8 cellular contexts compared by ENCODE assay signal in the genomic region with DNA sequence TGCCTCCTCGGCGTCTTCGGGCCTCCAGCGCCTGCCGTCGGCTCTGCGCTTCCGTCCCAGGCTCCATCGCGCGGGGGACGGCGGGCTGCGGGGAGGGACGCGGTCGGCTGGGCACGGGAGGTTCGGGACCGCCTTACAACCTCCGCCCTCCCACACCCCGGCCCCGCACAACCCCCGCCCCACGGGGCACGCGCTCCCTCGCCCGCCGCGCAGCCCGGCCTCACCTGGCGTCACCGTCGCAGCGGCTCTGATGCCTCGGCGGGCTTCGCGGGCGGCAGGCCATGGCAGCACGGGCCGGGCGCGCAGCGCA. TPM values are rescaled to one million over a fixed set of nuclear protein-coding genes. Genes with fewer than 3 reads are reported as not detected.
DNase-seq lines count a peak whose midpoint lies in the region; ATAC-seq and TF ChIP-seq lines count a peak whose summit lies in the region.

No MANE protein-coding gene starts in this region.

- no peaks in the 10 kb centered on the region for H3K27me3 Mint-ChIP-seq in Caco-2 (ENCODE audit: insufficient read depth, unreplicated experiment)
- H3K27me3 Mint-ChIP-seq in activated naive CD4-positive, alpha-beta T cell treated with anti-CD3 and anti-CD28 coated beads, Interleukin-2, amount 50 U/mL, for 24 hours = no peaks in the 10 kb centered on the region

- H3K27ac ChIP-seq in temporal lobe (ENCODE audit: low read depth, low read length) = peak overlapping the region; percentile 55

- H3K9me3 ChIP-seq in Caco-2 (no peaks in the 10 kb centered on the region), iPS-18c (ENCODE audit: control insufficient read depth, insufficient read depth, low read length) (no peaks in the 10 kb centered on the region)

- no TSS peak for BruUV-seq in Caco-2 (replicated peaks; lab: Mats Ljungman, UMichigan)

- DNase-seq in Caco-2 (no peak), kidney glomerular epithelial cell (lab: John Stamatoyannopoulos, UW) (no peak), NCI-H146 (lab: John Stamatoyannopoulos, UW) (no peak)
- no peak for DNase-seq in stimulated activated CD4-positive, alpha-beta T cell treated with anti-CD3 and anti-CD28 coated beads, Interleukin-2, amount 100 ng/mL, for 48 hours

- H3K4me3 Mint-ChIP-seq in Caco-2 (ENCODE audit: unreplicated experiment) = peak overlapping the region; percentile 99
- H3K4me3 Mint-ChIP-seq in activated naive CD4-positive, alpha-beta T cell treated with anti-CD3 and anti-CD28 coated beads, Interleukin-2, amount 50 U/mL, for 24 hours = peak overlapping the region; percentile 98

- no peak for TF ChIP-seq CTCF in Caco-2 (IDR thresholded peaks at IDR 0.05; ENCODE audit: insufficient read depth in 1 of 2, low read depth in 1 of 2, low read length in 1 of 2, severe bottlenecking in 1 of 2, unreplicated experiment in 1 of 2)

- H3K36me3 ChIP-seq in Caco-2 (ENCODE audit: control insufficient read depth, insufficient read depth, low read length) = no peaks in the 10 kb centered on the region; the same call in 1 of the 2 replicates

- H3K4me1 ChIP-seq in Caco-2 = peaks cover 29% of the 10 kb centered on the region

- CTCF ChIA-PET in Caco-2 (lab: Charles Lee) = interaction anchor here (1.0 to 1.8 kb wide), 3 partner anchors 9 to 19 kb away, joined by 5 to 13 read pairs (median 7); partner anchors contain the start of genes TACC3 and TMEM129

- POLR2A ChIA-PET in Caco-2 (lab: Charles Lee) = interaction anchor here (0.9 to 2.0 kb wide), 5 partner anchors 9 to 366 kb away, joined by 3 to 42 read pairs (median 6); partner anchors contain the start of genes NSD2, TACC3, TMEM129 and UVSSA

- H3K27me3 ChIP-seq in Caco-2 (replicated peaks; ENCODE audit: control insufficient read depth, insufficient read depth, low read length) = no peaks in the 10 kb centered on the region

- intact Hi-C loops in Caco-2 (cut with micrococcal nuclease; ENCODE audit: unreplicated experiment) = loop anchor here (2.0 to 5.0 kb wide), 2 partner anchors 15 to 550 kb away; partner anchors contain the start of gene MXD4

- peaks cover 76% of the 10 kb centered on the region for H3K36me3 Mint-ChIP-seq in Caco-2 (ENCODE audit: insufficient read depth, unreplicated experiment)
- H3K36me3 Mint-ChIP-seq in activated naive CD4-positive, alpha-beta T cell treated with anti-CD3 and anti-CD28 coated beads, Interleukin-2, amount 50 U/mL, for 24 hours = peaks cover 13% of the 10 kb centered on the region

- ATAC-seq in HG02759 (IDR thresholded peaks at IDR 0.05; ENCODE audit: unreplicated experiment) = peak; percentile 15

- H3K4me1 Mint-ChIP-seq in Caco-2 (ENCODE audit: low read depth, unreplicated experiment) = peaks cover 29% of the 10 kb centered on the region
- H3K4me1 Mint-ChIP-seq in activated naive CD4-positive, alpha-beta T cell treated with anti-CD3 and anti-CD28 coated beads, Interleukin-2, amount 50 U/mL, for 24 hours = peaks cover 58% of the 10 kb centered on the region

- peak overlapping the region; percentile 68 for H3K4me3 ChIP-seq in Caco-2 (ENCODE audit: low read depth, low read length)
- peak overlapping the region; percentile 91 for H3K4me3 ChIP-seq in iPS-18c (ENCODE audit: insufficient read depth, low read depth, low read length)

- no peaks in the 10 kb centered on the region for H3K9me3 Mint-ChIP-seq in Caco-2 (ENCODE audit: unreplicated experiment)
- H3K9me3 Mint-ChIP-seq in activated naive CD4-positive, alpha-beta T cell treated with anti-CD3 and anti-CD28 coated beads, Interleukin-2, amount 50 U/mL, for 24 hours = no peaks in the 10 kb centered on the region

- H3K27ac Mint-ChIP-seq in Caco-2 (ENCODE audit: unreplicated experiment) = no peak overlapping the region
- H3K27ac Mint-ChIP-seq in activated naive CD4-positive, alpha-beta T cell treated with anti-CD3 and anti-CD28 coated beads, Interleukin-2, amount 50 U/mL, for 24 hours = no peak overlapping the region

RNA-seq across cellular contexts. Expression of gene SLBP, which starts 0.3 kb away (rescaled TPM):
- total RNA-seq in Caco-2 (2022) (113 and 116 TPM in 2 replicates), temporal lobe (32.5 TPM)

RNA-seq across cellular contexts. Expression of gene TMEM129, which starts 9.3 kb away (rescaled TPM):
- total RNA-seq in Caco-2 (2022) = 36.5 and 39.0 TPM in 2 replicates
- 8.9 TPM for total RNA-seq in temporal lobe

RNA-seq across cellular contexts. Expression of gene TACC3, which starts 9.5 kb away (rescaled TPM):
- total RNA-seq in Caco-2 (2022) = 104 and 106 TPM in 2 replicates
- total RNA-seq in temporal lobe = 3.2 TPM

RNA-seq across cellular contexts. Expression of gene FAM53A, which starts 27.7 kb away (rescaled TPM):
- total RNA-seq in Caco-2 (2022) = 4.1 and 5.2 TPM in 2 replicates
- total RNA-seq in temporal lobe = 2.0 TPM

Comparison
In these comparisons a context has a peak if more than half of its experiments do, and no peak if none do; other contexts are left out.
1. RNA of gene TACC3, which starts 9.5 kb away (total RNA-seq): 104 to 106 TPM in Caco-2; 3.2 TPM in temporal lobe (single experiment); every median in the first group is over 10 times any median in the second.